ENCODE assay signal across 7 cellular contexts in the genomic region with DNA sequence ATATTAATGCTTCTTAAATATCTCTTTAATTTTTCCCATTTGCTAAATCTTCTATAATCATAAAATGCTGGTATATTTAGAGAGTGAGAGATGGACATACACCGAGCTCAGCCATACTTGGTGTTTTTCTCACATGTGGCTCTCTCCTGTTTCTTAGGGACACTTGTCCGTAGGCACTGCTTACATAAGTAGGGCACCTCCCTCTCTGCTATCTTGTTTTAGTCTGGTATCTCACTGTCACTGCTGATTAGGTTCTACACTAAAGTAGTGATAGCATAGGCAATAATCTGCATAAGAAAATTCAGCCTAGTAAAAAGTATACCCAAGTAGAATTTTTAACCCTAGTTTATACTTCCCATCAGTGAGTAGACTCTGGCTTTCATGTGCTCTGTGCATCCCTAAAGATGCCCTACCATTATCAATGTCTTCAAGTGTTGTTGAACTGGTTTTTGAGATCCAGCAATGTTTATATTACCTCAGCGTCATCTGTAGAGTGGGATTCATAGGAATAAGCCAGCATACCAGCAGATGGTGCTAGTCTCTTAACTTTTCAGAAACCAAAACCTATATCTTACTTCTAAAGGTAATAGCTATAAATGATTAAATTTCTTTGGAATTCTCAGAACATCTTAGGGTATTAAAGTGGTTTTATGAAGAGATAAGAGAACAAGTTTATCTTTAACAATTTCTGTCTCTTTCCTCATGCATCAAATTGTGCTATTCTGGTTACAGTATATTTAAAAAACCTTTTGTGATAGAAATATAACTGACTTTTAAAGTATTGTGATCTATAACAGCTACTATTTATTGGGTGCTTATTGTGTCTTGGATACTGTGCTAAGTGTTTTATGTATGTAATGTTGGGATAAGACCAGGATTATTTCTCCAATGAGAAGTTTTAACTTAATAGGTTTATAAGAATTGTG. TPM values are rescaled to one million over a fixed set of nuclear protein-coding genes. Genes with fewer than 3 reads are reported as not detected.
DNase-seq lines count a peak whose midpoint lies in the region; ATAC-seq and TF ChIP-seq lines count a peak whose summit lies in the region.

No MANE protein-coding gene starts in this region.

- H2AFZ ChIP-seq in osteoblast (ENCODE audit: low read length): no peak overlapping the region

- no peak for TF ChIP-seq POLR2A in Peyer's patch (IDR thresholded peaks at IDR 0.05)

- TF ChIP-seq CTCF in Peyer's patch (IDR thresholded peaks at IDR 0.05): peak in 5 of 6 experiments; percentile 13 to 62 (median 53)
- TF ChIP-seq CTCF in osteoblast (IDR thresholded peaks at IDR 0.05; ENCODE audit: extremely low read depth, low read depth, low read length): peak; percentile 77

- H3K9me3 ChIP-seq in Peyer's patch (no peaks in the 10 kb centered on the region), osteoblast (ENCODE audit: low read depth, low read length) (no peaks in the 10 kb centered on the region)

- H3K4me2 ChIP-seq in osteoblast (ENCODE audit: insufficient read depth, low read length): peak overlapping the region; percentile 11

- no peaks in the 10 kb centered on the region for H3K27me3 ChIP-seq in Peyer's patch
- H3K27me3 ChIP-seq in osteoblast (ENCODE audit: insufficient read depth, low read length): no peaks in the 10 kb centered on the region

- peaks cover 0 to 4% (median 0%) of the 10 kb centered on the region in 4 donors for H3K4me1 ChIP-seq in Peyer's patch
- no peaks in the 10 kb centered on the region for H3K4me1 ChIP-seq in osteoblast (ENCODE audit: insufficient read depth, low read length)

- H3K79me2 ChIP-seq in osteoblast (ENCODE audit: insufficient read depth, low read length): peaks cover 41% of the 10 kb centered on the region

- ATAC-seq in HG03139 (IDR thresholded peaks at IDR 0.05; ENCODE audit: unreplicated experiment) (peak; percentile 70), HG02970 (IDR thresholded peaks at IDR 0.05; ENCODE audit: low FRiP score, unreplicated experiment) (no peak), GM19452 (IDR thresholded peaks at IDR 0.05; ENCODE audit: unreplicated experiment) (no peak)

- no peak overlapping the region for H3K4me3 ChIP-seq in Peyer's patch
- H3K4me3 ChIP-seq in osteoblast (ENCODE audit: insufficient read depth, low read length): no peak overlapping the region

- no peaks in the 10 kb centered on the region for H3K36me3 ChIP-seq in Peyer's patch
- no peaks in the 10 kb centered on the region for H3K36me3 ChIP-seq in osteoblast (ENCODE audit: insufficient read depth, low read length)

- DNase-seq in GDM1 (lab: John Stamatoyannopoulos, UW) (peak; percentile 11), Peyer's patch (no peak), fibroblast of gingiva (ENCODE audit: low read depth) (peak; percentile 46), osteoblast (ENCODE audit: insufficient read length, low spot score, missing footprints) (peak; percentile 26)

- H3K27ac ChIP-seq in Peyer's patch: no peak overlapping the region
- H3K27ac ChIP-seq in osteoblast (ENCODE audit: low read depth, low read length): no peak overlapping the region

- peaks cover 9% of the 10 kb centered on the region for H4K20me1 ChIP-seq in osteoblast (ENCODE audit: insufficient read depth, low read length)

RNA-seq across cellular contexts. Expression of gene ARID2, which starts 32.9 kb away (rescaled TPM):
- total RNA-seq in Peyer's patch (10 to 100 TPM; 32.1 to 46.2 (median 41.5) TPM), osteoblast (21.0 and 23.0 TPM in 2 replicates)

Comparison
In these comparisons a context has a peak if more than half of its experiments do, and no peak if none do; other contexts are left out.
1. DNase-seq: peak in GDM1 (single experiment), fibroblast of gingiva (single experiment) and osteoblast (single experiment); none in Peyer's patch (0 of 3).